In the genomic region with DNA sequence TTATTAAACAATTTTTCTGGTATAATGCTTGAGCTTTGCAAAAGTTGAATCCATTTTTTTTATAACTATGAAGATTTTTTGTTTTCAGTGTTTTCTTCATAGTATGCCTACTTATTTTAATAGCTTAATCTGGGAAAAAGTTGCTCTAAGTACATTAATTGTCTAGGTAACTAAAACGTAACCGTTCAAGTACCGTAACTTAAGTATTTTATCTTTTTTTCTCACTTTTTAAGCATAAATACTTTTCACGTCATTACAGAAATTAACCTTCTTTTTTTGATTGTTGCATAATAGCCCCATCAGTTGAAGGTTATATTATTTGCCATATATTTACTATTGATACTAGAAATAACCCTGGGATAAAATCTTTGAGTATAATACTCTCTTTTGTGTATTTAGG, we compare ENCODE assay signal across 37 cellular contexts. TPM values are rescaled to one million over a fixed set of nuclear protein-coding genes. Genes with fewer than 3 reads are reported as not detected.
DNase-seq lines count a peak whose midpoint lies in the region; ATAC-seq, FAIRE-seq and TF ChIP-seq lines count a peak whose summit lies in the region.
"Had no signal": no experiment of that assay in that cellular context is flagged by ENCODE, and none has a peak within 500 bp of the region (broad histone marks: within the 10 kb centered on the region; RNA-seq: fewer than 3 reads in every experiment).

No MANE protein-coding gene starts in this region.

- TF ChIP-seq POLR2A in IMR-90 (IDR thresholded peaks at IDR 0.05; ENCODE audit: low read depth, low read length) (no peak), K562 (conservative IDR thresholded peaks at IDR 0.05) (no peak)

- H3K18ac ChIP-seq in IMR-90 (ENCODE audit: low read depth, low read length), result no peak overlapping the region

- no peaks in the 10 kb centered on the region for H3K79me2 ChIP-seq in K562 (ENCODE audit: control insufficient read depth, insufficient read depth, low read length)
- peaks cover 99% of the 10 kb centered on the region for H3K79me2 ChIP-seq in neural cell (replicated peaks; ENCODE audit: insufficient read depth, low read length)

- TF ChIP-seq EP300 in K562 (IDR thresholded peaks at IDR 0.05; ENCODE audit: low read length) (no peak), neural cell (conservative IDR thresholded peaks at IDR 0.05; ENCODE audit: poor library complexity, severe bottlenecking) (no peak)

- dilution Hi-C loops in IMR-90 (cut with HindIII; ENCODE audit: low sequenced_read_pairs, unreplicated experiment), result no loop called here

- TF ChIP-seq CTCF in HEK293 (tag by site-specific recombination; IDR thresholded peaks at IDR 0.05), result no peak
- TF ChIP-seq CTCF in IMR-90 (conservative IDR thresholded peaks at IDR 0.05; ENCODE audit: low read depth, low read length), result no peak
- no peak for TF ChIP-seq CTCF in K562 (IDR thresholded peaks at IDR 0.05 in 2 of 3, conservative IDR thresholded peaks at IDR 0.05 in 1 of 3; ENCODE audit: insufficient read depth in 2 of 3, low read depth in 1 of 3, low read length in 3 of 3)
- no peak for TF ChIP-seq CTCF in neural cell (IDR thresholded peaks at IDR 0.05; ENCODE audit: poor library complexity, severe bottlenecking)
- no peak for TF ChIP-seq CTCF in osteocyte (IDR thresholded peaks at IDR 0.05)
- TF ChIP-seq CTCF in kidney (IDR thresholded peaks at IDR 0.05; ENCODE audit: borderline replicate concordance, extremely low read depth, insufficient read depth), result no peak

- FAIRE-seq in K562 (lab: Jason Lieb, UNC) (no peak), kidney (lab: Jason Lieb, UNC) (no peak)
- FAIRE-seq: A204.1, A549, D721Med had no signal

- no peak overlapping the region for H3K56ac ChIP-seq in IMR-90 (ENCODE audit: extremely low read depth, insufficient read depth, low read length)

- H3K9me2 ChIP-seq in neural cell (ENCODE audit: insufficient read depth, low read length), result no peaks in the 10 kb centered on the region

- H3K14ac ChIP-seq in IMR-90 (replicated peaks; ENCODE audit: low read depth, low read length), result no peak overlapping the region

- no CpG with 5 or more reads among the region's 4 CpGs for WGBS in IMR-90 (ENCODE audit: extremely low coverage in 2 of 2, insufficient read length in 1 of 2), 2 experiments
- 75% methylated on average over 4 of the region's 4 CpGs for WGBS in K562 (ENCODE audit: insufficient coverage, low coverage, missing lambda C conversion rate)

- H3K36me3 ChIP-seq in HEK293 (ENCODE audit: control insufficient read depth in 2 of 2, insufficient read depth in 1 of 2, low read length in 2 of 2), result no peaks in the 10 kb centered on the region
- H3K36me3 ChIP-seq in IMR-90 (ENCODE audit: control insufficient read depth, insufficient read depth, low read length), result no peaks in the 10 kb centered on the region; the same call in 1 of the 2 replicates
- no peaks in the 10 kb centered on the region for H3K36me3 ChIP-seq in K562 (ENCODE audit: control insufficient read depth, insufficient read depth, low read length)
- H3K36me3 ChIP-seq in neural cell (ENCODE audit: insufficient read depth, low read length), result no peaks in the 10 kb centered on the region
- no peaks in the 10 kb centered on the region for H3K36me3 ChIP-seq in kidney (ENCODE audit: control insufficient read depth in 1 of 2, insufficient read depth in 2 of 2, low read length in 2 of 2)
- H3K36me3 ChIP-seq: BE2C had no signal

- H4K91ac ChIP-seq in IMR-90 (ENCODE audit: insufficient read depth, low read depth, low read length), result no peak overlapping the region

- no peak overlapping the region for H2AK5ac ChIP-seq in IMR-90 (ENCODE audit: low read depth, low read length)

- H3K4me1 ChIP-seq in HEK293 (ENCODE audit: control insufficient read depth, insufficient read depth, low read length), result peaks cover 9% of the 10 kb centered on the region
- peaks cover 6% of the 10 kb centered on the region; the same call in 1 of the 2 replicates for H3K4me1 ChIP-seq in IMR-90 (ENCODE audit: control insufficient read depth, insufficient read depth, low read length)
- H3K4me1 ChIP-seq in K562 (replicated peaks in 1 of 2; ENCODE audit: control insufficient read depth in 2 of 2, insufficient read depth in 2 of 2, low read length in 2 of 2), result peaks cover 4 to 9% of the 10 kb centered on the region in 2 experiments; a peak in 2 of 5 replicates
- H3K4me1 ChIP-seq in kidney (ENCODE audit: control insufficient read depth in 1 of 2, insufficient read depth in 1 of 2, low read depth in 1 of 2, low read length in 2 of 2), result no peaks in the 10 kb centered on the region
- H3K4me1 ChIP-seq: BLaER1; BLaER1 treated with 17β-estradiol and CSF1 and Interleukin-3, amounts not matched to agents 10 nM and 100 nM; Caco-2 had no signal

- no peaks in the 10 kb centered on the region for H3F3A ChIP-seq in neural cell (ENCODE audit: insufficient read depth, low read length, poor library complexity, severe bottlenecking)

- H3K4me2 ChIP-seq in IMR-90 (ENCODE audit: low read depth, low read length), result no peak overlapping the region
- no peak overlapping the region for H3K4me2 ChIP-seq in K562 (ENCODE audit: insufficient read depth, low read length)
- peak overlapping the region; percentile 35 for H3K4me2 ChIP-seq in neural cell (ENCODE audit: low read length)
- H3K4me2 ChIP-seq: BLaER1; BLaER1 treated with 17β-estradiol and CSF1 and Interleukin-3, amounts not matched to agents 10 nM and 100 nM had no signal

- POLR2A ChIA-PET in HEK293 (lab: Yijun Ruan, JAX) (no interaction called here), IMR-90 (lab: Charles Lee; ENCODE audit: unreplicated experiment) (no interaction called here), K562 (lab: Yijun Ruan, JAX) (interaction anchor here (4.5 kb wide), 1 partner anchor 14 kb away, joined by 29 read pairs; the partner anchor contains the start of gene TNPO1)

- peaks cover 15% of the 10 kb centered on the region for H3K9me1 ChIP-seq in IMR-90 (ENCODE audit: insufficient read depth, low read length)
- no peaks in the 10 kb centered on the region for H3K9me1 ChIP-seq in K562 (ENCODE audit: control insufficient read depth, insufficient read depth, low read length)

- H3K4ac ChIP-seq in IMR-90 (ENCODE audit: low read depth, low read length), result no peak overlapping the region

- peaks cover 37 to 77% of the 10 kb centered on the region in 2 experiments for H3K79me1 ChIP-seq in IMR-90 (ENCODE audit: low read depth in 1 of 2, low read length in 2 of 2)

- in situ Hi-C loops in IMR-90 (cut with MboI; ENCODE audit: low sequenced_read_pairs) (no loop called here), K562 (cut with MboI) (no loop called here)

- no peaks in the 10 kb centered on the region for H3K4me1 Mint-ChIP-seq in activated T-cell treated with anti-CD3 and anti-CD28 coated beads, Interleukin-2, amount 50 U/mL, for 4 hours (ENCODE audit: low read depth)
- peaks cover 27% of the 10 kb centered on the region for H3K4me1 Mint-ChIP-seq in osteocyte (ENCODE audit: unreplicated experiment)

- no peak overlapping the region for H3K23ac ChIP-seq in IMR-90 (ENCODE audit: low read depth, low read length)

- H2BK5ac ChIP-seq in IMR-90 (ENCODE audit: low read depth, low read length, poor library complexity, severe bottlenecking), result no peak overlapping the region

- H3K27ac ChIP-seq in HEK293 (ENCODE audit: extremely low read depth, low read depth, low read length), result no peak overlapping the region
- no peak overlapping the region for H3K27ac ChIP-seq in IMR-90 (ENCODE audit: insufficient read depth, low read length)
- no peak overlapping the region for H3K27ac ChIP-seq in K562 (ENCODE audit: extremely low read depth, low read depth, low read length)
- no peak overlapping the region for H3K27ac ChIP-seq in neural cell (ENCODE audit: low read length)
- H3K27ac ChIP-seq in kidney (ENCODE audit: low read depth in 2 of 2, low read length in 2 of 2), result no peak overlapping the region
- H3K27ac ChIP-seq: 22Rv1; BLaER1; BLaER1 treated with 17β-estradiol and CSF1 and Interleukin-3, amounts not matched to agents 10 nM and 100 nM; C4-2B had no signal

- H3K4me3 ChIP-seq in HEK293 (ENCODE audit: low read depth, low read length), result no peak overlapping the region
- H3K4me3 ChIP-seq in IMR-90 (ENCODE audit: insufficient read depth, low read depth, low read length), result no peak overlapping the region
- H3K4me3 ChIP-seq in K562, result no peak overlapping the region
- no peak overlapping the region for H3K4me3 ChIP-seq in neural cell (ENCODE audit: low read length)
- H3K4me3 ChIP-seq in kidney (ENCODE audit: low read length in 2 of 2), result no peak overlapping the region
- H3K4me3 ChIP-seq: A549; BLaER1; BLaER1 treated with 17β-estradiol and CSF1 and Interleukin-3, amounts not matched to agents 10 nM and 100 nM had no signal

- no peak overlapping the region for H3K4me3 Mint-ChIP-seq in activated T-cell treated with anti-CD3 and anti-CD28 coated beads, Interleukin-2, amount 50 U/mL, for 4 hours
- no peak overlapping the region for H3K4me3 Mint-ChIP-seq in osteocyte (ENCODE audit: unreplicated experiment)
- H3K4me3 Mint-ChIP-seq: B cell; CD14-positive monocyte; CD4-positive, alpha-beta memory T cell; CD4-positive, alpha-beta T cell; CD4-positive, CD25-positive, alpha-beta regulatory T cell; CD8-positive, alpha-beta memory T cell; CD8-positive, alpha-beta T cell had no signal

- DNase-seq in IMR-90 (no peak), K562 (ENCODE audit: extremely low read depth in 1 of 4, low spot score in 3 of 4) (no peak), left cardiac atrium (no peak), osteocyte (ENCODE audit: extremely low spot score, unreplicated experiment) (no peak), kidney (no peak)
- no peak for DNase-seq in activated T-cell treated with anti-CD3 and anti-CD28 coated beads, Interleukin-2, amount 50 U/mL, for 4 hours
- DNase-seq: 8988T; ACHN; AML-193; BE2C; C1 segment of cervical spinal cord; Caco-2; Calu3; CD4-positive, alpha-beta memory T cell; CD4-positive, alpha-beta T cell; CD4-positive, CD25-positive, alpha-beta regulatory T cell; CD8-positive, alpha-beta memory T cell; CD8-positive, alpha-beta T cell; COR-L47; DMS 273 treated with DMSO at 0.1 percent for 48 hours; DMS153; DMS53; DMS79; DMS79 treated with DMSO at 0.1 percent for 48 hours; DND-41; EL had no signal

- no peak overlapping the region for H4K5ac ChIP-seq in IMR-90 (ENCODE audit: low read depth, low read length)

- H4K20me1 ChIP-seq in IMR-90 (ENCODE audit: insufficient read depth, low read length) (peaks cover 81% of the 10 kb centered on the region), K562 (replicated peaks; ENCODE audit: control insufficient read depth, insufficient read depth, low read length) (no peaks in the 10 kb centered on the region; the same call in 1 of the 2 replicates), neural cell (ENCODE audit: insufficient read depth) (peaks cover 76% of the 10 kb centered on the region)

- no peak for TF ChIP-seq RAD21 in IMR-90 (IDR thresholded peaks at IDR 0.05; ENCODE audit: low read length)
- TF ChIP-seq RAD21 in K562 (CRISPR knock-in tag; conservative IDR thresholded peaks at IDR 0.05 in 1 of 2, IDR thresholded peaks at IDR 0.05 in 1 of 2), result no peak
- TF ChIP-seq RAD21 in neural cell (conservative IDR thresholded peaks at IDR 0.05), result no peak

- no peak overlapping the region for H2BK120ac ChIP-seq in IMR-90 (ENCODE audit: low read depth, low read length)

- no peak overlapping the region for H3K27ac Mint-ChIP-seq in osteocyte (ENCODE audit: unreplicated experiment)
- H3K27ac Mint-ChIP-seq: B cell; CD14-positive monocyte; CD4-positive, alpha-beta memory T cell; CD4-positive, alpha-beta T cell; CD4-positive, CD25-positive, alpha-beta regulatory T cell; CD8-positive, alpha-beta memory T cell; CD8-positive, alpha-beta T cell had no signal

- ATAC-seq in IMR-90 (ENCODE audit: low read depth) (no peak), K562 (no peak), left cardiac atrium (no peak)
- no peak for ATAC-seq in activated T-cell treated with anti-CD3 and anti-CD28 coated beads, Interleukin-2, amount 50 U/mL, for 4 hours
- ATAC-seq: A549; CD8-positive, alpha-beta T cell had no signal

- no peaks in the 10 kb centered on the region for H3K27me3 Mint-ChIP-seq in activated T-cell treated with anti-CD3 and anti-CD28 coated beads, Interleukin-2, amount 50 U/mL, for 4 hours (ENCODE audit: low read depth)
- H3K27me3 Mint-ChIP-seq in osteocyte (ENCODE audit: unreplicated experiment), result no peaks in the 10 kb centered on the region
- H3K27me3 Mint-ChIP-seq: B cell; CD4-positive, alpha-beta memory T cell; CD4-positive, alpha-beta T cell; CD4-positive, CD25-positive, alpha-beta regulatory T cell; CD8-positive, alpha-beta memory T cell had no signal

- intact Hi-C loops in IMR-90 (cut with micrococcal nuclease), result no loop called here
- intact Hi-C loops in K562 (cut with micrococcal nuclease), result no loop called here
- intact Hi-C loops in left cardiac atrium (cut with DNase I), result no loop called here
- intact Hi-C loops in kidney (cut with DNase I), result no loop called here

- no peaks in the 10 kb centered on the region for H3K9me3 Mint-ChIP-seq in activated T-cell treated with anti-CD3 and anti-CD28 coated beads, Interleukin-2, amount 50 U/mL, for 4 hours
- no peaks in the 10 kb centered on the region for H3K9me3 Mint-ChIP-seq in osteocyte (ENCODE audit: unreplicated experiment)
- H3K9me3 Mint-ChIP-seq: CD14-positive monocyte; CD4-positive, alpha-beta memory T cell; CD4-positive, alpha-beta T cell; CD8-positive, alpha-beta memory T cell; CD8-positive, alpha-beta T cell had no signal

- H2BK20ac ChIP-seq in IMR-90 (ENCODE audit: low read depth, low read length), result no peak overlapping the region

- H2AFZ ChIP-seq in IMR-90 (replicated peaks; ENCODE audit: low read length, poor library complexity) (no peak overlapping the region), K562 (ENCODE audit: low read depth, low read length) (no peak overlapping the region), neural cell (ENCODE audit: low read depth, low read length) (no peak overlapping the region)

- no peaks in the 10 kb centered on the region for H3K9me3 ChIP-seq in HEK293 (ENCODE audit: control insufficient read depth, insufficient read depth, low read depth, low read length)
- no peaks in the 10 kb centered on the region for H3K9me3 ChIP-seq in IMR-90 (ENCODE audit: control insufficient read depth, insufficient read depth, low read length)
- no peaks in the 10 kb centered on the region for H3K9me3 ChIP-seq in K562 (replicated peaks; ENCODE audit: control insufficient read depth, insufficient read depth, low read depth, low read length)
- H3K9me3 ChIP-seq in neural cell (ENCODE audit: low read length), result no peaks in the 10 kb centered on the region
- no peaks in the 10 kb centered on the region for H3K9me3 ChIP-seq in kidney (ENCODE audit: control insufficient read depth in 1 of 2, low read length in 2 of 2)
- H3K9me3 ChIP-seq: A549; BE2C; BLaER1; BLaER1 treated with 17β-estradiol and CSF1 and Interleukin-3, amounts not matched to agents 10 nM and 100 nM; Caco-2 had no signal

- H2AK9ac ChIP-seq in IMR-90 (replicated peaks; ENCODE audit: low read depth, low read length, poor library complexity), result no peak overlapping the region

- no peaks in the 10 kb centered on the region for H3K27me3 ChIP-seq in IMR-90 (ENCODE audit: control insufficient read depth, insufficient read depth, low read length)
- H3K27me3 ChIP-seq in K562 (ENCODE audit: control insufficient read depth in 2 of 2, insufficient read depth in 2 of 2, low read length in 2 of 2), result no peaks in the 10 kb centered on the region
- no peaks in the 10 kb centered on the region for H3K27me3 ChIP-seq in neural cell (ENCODE audit: insufficient read depth, low read depth, low read length)
- H3K27me3 ChIP-seq: BE2C; BLaER1; BLaER1 treated with 17β-estradiol and CSF1 and Interleukin-3, amounts not matched to agents 10 nM and 100 nM had no signal

- H3K9ac ChIP-seq in IMR-90 (ENCODE audit: low read depth, low read length) (no peak overlapping the region), K562 (ENCODE audit: insufficient read depth in 1 of 2, low read depth in 2 of 2, low read length in 2 of 2) (no peak overlapping the region), neural cell (ENCODE audit: low read length) (no peak overlapping the region), kidney (ENCODE audit: low read length in 2 of 2) (no peak overlapping the region)
- H3K9ac ChIP-seq: BLaER1; BLaER1 treated with 17β-estradiol and CSF1 and Interleukin-3, amounts not matched to agents 10 nM and 100 nM had no signal

- H2BK15ac ChIP-seq in IMR-90 (ENCODE audit: low read depth, low read length), result no peak overlapping the region

- no peak overlapping the region for H4K8ac ChIP-seq in IMR-90 (ENCODE audit: low read depth in 2 of 2, low read length in 2 of 2)

- BruUV-seq in IMR-90 (replicated peaks; lab: Mats Ljungman, UMichigan) (no TSS peak), K562 (replicated peaks; lab: Mats Ljungman, UMichigan) (no TSS peak)

- CTCF ChIA-PET in HEK293 (lab: Yijun Ruan, JAX), result interaction anchor here (1.4 to 6.5 kb wide), 2 partner anchors 11 to 13 kb away, joined by 7 to 31 read pairs; partner anchors contain the start of gene TNPO1
- CTCF ChIA-PET in IMR-90 (lab: Yijun Ruan, JAX), result interaction anchor here (2.2 kb wide), 1 partner anchor 14 kb away, joined by 6 read pairs; no protein-coding TSS in a partner anchor
- CTCF ChIA-PET in K562 (lab: Yijun Ruan, JAX; ENCODE audit: low intra/inter-chr PET ratio), result no interaction called here

- H3K36me3 Mint-ChIP-seq in activated T-cell treated with anti-CD3 and anti-CD28 coated beads, Interleukin-2, amount 50 U/mL, for 4 hours (ENCODE audit: insufficient read depth), result no peaks in the 10 kb centered on the region
- H3K36me3 Mint-ChIP-seq in osteocyte (ENCODE audit: unreplicated experiment), result peaks cover 3% of the 10 kb centered on the region
- H3K36me3 Mint-ChIP-seq: CD14-positive monocyte; CD4-positive, alpha-beta memory T cell; CD4-positive, CD25-positive, alpha-beta regulatory T cell; CD8-positive, alpha-beta T cell had no signal

RNA-seq across cellular contexts. Expression of gene TNPO1, which starts 15.2 kb away (rescaled TPM):
- total RNA-seq in IMR-90 (2012; rRNA removed) (400 and 527 TPM in 2 replicates), K562 (2014; rRNA removed) (114 and 120 TPM in 2 replicates), K562 (2014; rRNA removed; fragmentation: Illumina TruSeq; extraction: Trizol) (160 and 174 TPM in 2 replicates), K562 (2015; rRNA removed; fragmentation: Illumina TruSeq; extraction: Trizol) (166 and 176 TPM in 2 replicates), K562 (2021) (124 and 127 TPM in 2 replicates), left cardiac atrium (10 to 100 TPM; 64.2 to 71.5 TPM), osteocyte (141 and 160 TPM in 2 replicates), kidney (86.6 TPM)
- polyA plus RNA-seq in IMR-90 (2012; rRNA removed) (42.5 and 45.5 TPM in 2 replicates), K562 (2011; rRNA removed) (61.4 and 79.1 TPM in 2 replicates), K562 (2014; fragmentation: Illumina TruSeq; extraction: Trizol) (97.5 and 97.9 TPM in 2 replicates), K562 (2014; fragmentation: Nextera tagmentation; extraction: Ambion mirVana) (10 to 100 TPM; 20.8 to 50.0 TPM), K562 (2014; rRNA removed) (52.0 and 57.9 TPM in 2 replicates), neural cell (87.5 and 103 TPM in 2 replicates), kidney (ENCODE audit: insufficient read depth, low read depth, low replicate concordance) (15.6 TPM)
- polyA plus RNA-seq in IMR-90 (2012; cell fraction: cytosol; rRNA removed), result 9.4 and 12.8 TPM in 2 replicates
- polyA plus RNA-seq in IMR-90 (2012; cell fraction: nucleus; rRNA removed; ENCODE audit: low replicate concordance), result 4.1 and 28.1 TPM in 2 replicates
- 54.6 and 209 TPM in 2 replicates for total RNA-seq in K562 (2011; cell fraction: chromatin; rRNA removed; ENCODE audit: low replicate concordance)
- total RNA-seq in K562 (2011; cell fraction: nucleolus; rRNA removed), result 33.4 and 34.5 TPM in 2 replicates
- total RNA-seq in K562 (2011; cell fraction: nucleoplasm; rRNA removed), result 47.5 and 61.9 TPM in 2 replicates
- 34.5 and 43.6 TPM in 2 replicates for polyA plus RNA-seq in K562 (2011; cell fraction: cytosol; rRNA removed)
- 29.5 and 30.0 TPM in 2 replicates for polyA plus RNA-seq in K562 (2011; cell fraction: nucleus; rRNA removed)
- polyA plus RNA-seq in K562 (2012), result 36.9 and 59.5 TPM in 2 replicates
- 636 and 709 TPM in 2 replicates for polyA minus RNA-seq in K562 (2011; rRNA and poly(A)+ RNA removed)
- polyA minus RNA-seq in K562 (2011; cell fraction: cytosol; rRNA and poly(A)+ RNA removed), result 124 and 164 TPM in 2 replicates
- polyA minus RNA-seq in K562 (2011; cell fraction: nucleus; rRNA and poly(A)+ RNA removed), result 44.4 and 104 TPM in 2 replicates
- polyA minus RNA-seq in neural cell, result 366 and 415 TPM in 2 replicates
- 100 to 1,000 TPM; 145 to 166 (median 152) TPM for total RNA-seq in activated T-cell treated with anti-CD3 and anti-CD28 coated beads, Interleukin-2, amount 50 U/mL, for 4 hours
